12 cellular contexts compared by ENCODE assay signal in the genomic region with DNA sequence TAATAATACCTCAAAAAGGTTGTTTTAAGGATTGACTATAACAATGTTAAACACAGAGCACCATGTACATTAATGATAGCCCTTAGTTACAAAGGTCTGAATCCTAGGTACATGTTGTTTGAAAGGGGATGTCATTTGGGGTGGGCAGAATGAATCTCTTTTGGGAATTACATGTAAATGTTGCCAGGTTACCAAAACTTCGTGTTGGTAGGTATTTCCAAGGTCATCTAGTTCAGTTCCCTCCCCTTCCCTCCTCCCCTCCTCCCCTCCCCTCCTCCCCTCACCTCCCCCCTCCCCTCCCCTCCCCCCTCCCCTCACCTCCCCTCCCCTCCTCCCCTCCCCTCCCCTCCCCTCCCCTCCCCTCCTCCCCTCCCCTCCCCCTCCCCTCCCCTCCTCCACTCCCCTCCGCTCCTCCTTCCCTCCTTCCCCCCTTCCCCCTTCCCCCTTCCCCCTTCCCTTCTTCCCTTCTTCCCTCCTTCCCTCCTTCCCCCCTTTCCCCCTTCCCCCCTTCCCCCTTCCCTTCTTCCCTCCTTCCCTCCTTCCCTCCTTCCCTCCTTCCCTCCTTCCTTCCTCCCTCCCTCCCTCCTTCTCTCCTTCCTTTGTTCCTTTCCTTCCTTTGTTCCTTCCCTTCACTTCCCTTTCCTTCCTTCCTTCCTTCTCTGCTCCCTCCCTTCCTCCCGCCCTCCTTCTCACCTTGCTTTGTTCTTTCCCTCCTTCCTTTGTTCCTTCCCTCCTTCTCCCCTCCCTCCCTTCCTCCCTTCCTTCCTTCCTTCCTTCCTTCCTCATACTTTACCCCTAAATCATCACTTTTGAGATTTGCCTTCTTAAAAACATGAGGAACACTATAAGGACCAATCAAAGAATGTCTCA.
"Had no signal": no experiment of that assay in that cellular context is flagged by ENCODE, and none has a peak within 500 bp of the region (broad histone marks: within the 10 kb centered on the region; RNA-seq: fewer than 3 reads in every experiment).

No MANE protein-coding gene starts in this region.

- H3K27ac ChIP-seq: cardiac muscle cell, skin epidermis, WERI-Rb-1 had no signal

- ATAC-seq: naive thymus-derived CD4-positive, alpha-beta T cell had no signal

- H3K4me3 ChIP-seq: cardiac muscle cell, skin epidermis had no signal

- H3K4me3 Mint-ChIP-seq: activated CD8-positive, alpha-beta memory T cell treated with anti-CD3 and anti-CD28 coated beads, Interleukin-2, amount 10 ng/mL, durations not matched to agents 7 days and 5 days; naive thymus-derived CD4-positive, alpha-beta T cell had no signal

- H3K36me3 ChIP-seq: cardiac muscle cell, WERI-Rb-1 had no signal

- H3K27me3 ChIP-seq: cardiac muscle cell had no signal

- H3K27me3 Mint-ChIP-seq: activated CD8-positive, alpha-beta memory T cell treated with anti-CD3 and anti-CD28 coated beads, Interleukin-2, amount 10 ng/mL, durations not matched to agents 7 days and 5 days; naive thymus-derived CD4-positive, alpha-beta T cell had no signal

- DNase-seq: activated CD4-positive, alpha-beta T cell treated with anti-CD3 and anti-CD28 coated beads for 4 hours; activated CD8-positive, alpha-beta memory T cell treated with anti-CD3 and anti-CD28 coated beads, Interleukin-2, amount 10 ng/mL, durations not matched to agents 7 days and 5 days; foreskin melanocyte; head of caudate nucleus; mammary epithelial cell; naive thymus-derived CD4-positive, alpha-beta T cell; posterior cingulate gyrus; stimulated activated CD4-positive, alpha-beta T cell treated with anti-CD3 and anti-CD28 coated beads, Interleukin-4, amount 100 ng/mL, for 4 hours; trophoblast cell; WERI-Rb-1 had no signal

- H3K9me3 Mint-ChIP-seq: naive thymus-derived CD4-positive, alpha-beta T cell had no signal

- H3K27ac Mint-ChIP-seq: activated CD8-positive, alpha-beta memory T cell treated with anti-CD3 and anti-CD28 coated beads, Interleukin-2, amount 10 ng/mL, durations not matched to agents 7 days and 5 days had no signal
